Comparison of ENCODE assay signal across 11 cellular contexts in the genomic region with DNA sequence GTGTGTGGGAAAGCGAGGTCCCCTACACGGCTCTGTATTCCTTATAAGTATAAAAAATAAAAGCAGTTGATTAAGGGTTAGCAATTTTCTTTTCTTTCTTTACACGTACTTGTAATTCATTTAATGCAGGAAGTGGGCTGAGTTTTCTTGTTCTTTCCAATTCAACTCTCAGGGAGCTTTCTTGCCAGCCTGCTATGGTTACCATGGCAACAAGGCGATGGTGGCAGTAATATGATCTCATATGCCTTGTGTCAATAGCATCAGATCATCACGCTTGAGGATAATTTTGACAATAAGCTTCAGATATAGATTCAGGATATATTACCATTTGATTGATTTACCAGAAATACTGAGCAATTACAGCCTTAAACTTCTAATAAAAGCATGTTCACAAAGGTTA.
DNase-seq lines count a peak whose midpoint lies in the region; ATAC-seq lines count a peak whose summit lies in the region.
"Had no signal": no experiment of that assay in that cellular context is flagged by ENCODE, and none has a peak within 500 bp of the region (broad histone marks: within the 10 kb centered on the region; RNA-seq: fewer than 3 reads in every experiment).

No MANE protein-coding gene starts in this region.

- ATAC-seq in HG02970 (IDR thresholded peaks at IDR 0.05; ENCODE audit: low FRiP score, unreplicated experiment): no peak
- no peak for ATAC-seq in left cardiac atrium
- ATAC-seq: activated T-cell treated with anti-CD3 and anti-CD28 coated beads, Interleukin-2, amount 50 U/mL, for 4 hours had no signal

- DNase-seq in G401 (ENCODE audit: low spot score) (peak; percentile 65), NCI-H187 treated with DMSO at 0.1 percent for 48 hours (lab: John Stamatoyannopoulos, UW) (peak; percentile 32), NCI-H774 (lab: John Stamatoyannopoulos, UW) (peak; percentile 34), iPS-NIHi11 (ENCODE audit: low spot score) (peak; percentile 25), left cardiac atrium (no peak), HT-29 (ENCODE audit: low spot score) (no peak)
- no peak for DNase-seq in stimulated activated CD4-positive, alpha-beta T cell treated with anti-CD3 and anti-CD28 coated beads, Interleukin-15, amount 100 ng/mL, for 24 hours
- DNase-seq: activated CD4-positive, alpha-beta T cell treated with anti-CD3 and anti-CD28 coated beads for 1 hour; activated T-cell treated with anti-CD3 and anti-CD28 coated beads, Interleukin-2, amount 50 U/mL, for 4 hours; esophagus squamous epithelium had no signal

- intact Hi-C loops in left cardiac atrium (cut with DNase I): no loop called here

- in situ Hi-C loops in G401 (cut with HindIII; ENCODE audit: low sequenced_read_pairs): no loop called here

Comparison
In these comparisons a context has a peak if more than half of its experiments do, and no peak if none do; other contexts are left out.
1. DNase-seq: peak in G401 (single experiment), NCI-H187 treated with DMSO at 0.1 percent for 48 hours (single experiment), NCI-H774 (single experiment) and iPS-NIHi11 (single experiment); none in left cardiac atrium (single experiment), HT-29 (single experiment) and stimulated activated CD4-positive, alpha-beta T cell treated with anti-CD3 and anti-CD28 coated beads, Interleukin-15, amount 100 ng/mL, for 24 hours (single experiment).